10 cellular contexts compared by ENCODE assay signal in genomic region chr11:11731311-11732083, GRCh38.
A peak's percentile ranks its signal among the peaks of the same experiment; 100 is the strongest.
DNase-seq lines count a peak whose midpoint lies in the region; ATAC-seq and TF ChIP-seq lines count a peak whose summit lies in the region.
"Had no signal": no experiment of that assay in that cellular context is flagged by ENCODE, and none has a peak within 500 bp of the region (broad histone marks: within the 10 kb centered on the region; RNA-seq: fewer than 3 reads in every experiment).

No MANE protein-coding gene starts in this region.

- POLR2A ChIA-PET in AG04450 (lab: Yijun Ruan, JAX): no interaction called here

- DNase-seq in AG04450 (ENCODE audit: low read depth, low spot score): peak; percentile 6
- peak; percentile 58 for DNase-seq in HS-5 (ENCODE audit: low read depth)
- peak; percentile 78 for DNase-seq in NCI-H748 treated with DMSO at 0.1 percent for 48 hours (lab: John Stamatoyannopoulos, UW)
- peak; percentile 21 for DNase-seq in fibroblast of peridontal ligament (ENCODE audit: extremely low read depth)
- no peak for DNase-seq in DMS114 treated with DMSO at 0.1 percent for 48 hours (lab: John Stamatoyannopoulos, UW; ENCODE audit: unreplicated experiment)
- DNase-seq in 8988T: no peak
- no peak for DNase-seq in activated naive CD4-positive, alpha-beta T cell (lab: John Stamatoyannopoulos, UW)
- DNase-seq: cerebellar nuclear complex, PC-9 had no signal

- H3K9me3 ChIP-seq in AG04450 (ENCODE audit: control insufficient read depth, insufficient read depth, low read length): no peaks in the 10 kb centered on the region

- H3K27me3 ChIP-seq in AG04450 (ENCODE audit: control insufficient read depth, insufficient read depth, low read length): peaks cover 25% of the 10 kb centered on the region

- TF ChIP-seq CTCF in AG04450 (IDR thresholded peaks at IDR 0.05; ENCODE audit: low read depth, low read length): no peak

- no peak overlapping the region for H3K4me3 ChIP-seq in AG04450 (ENCODE audit: low read depth, low read length)
- H3K4me3 ChIP-seq: PC-9 had no signal

- CTCF ChIA-PET in AG04450 (lab: Charles Lee): no interaction called here

- ATAC-seq in HG03139 (IDR thresholded peaks at IDR 0.05; ENCODE audit: unreplicated experiment): no peak

- no peak overlapping the region for H3K27ac ChIP-seq in AG04450 (ENCODE audit: low read depth, low read length)
- H3K27ac ChIP-seq: PC-9 had no signal

Comparison
In these comparisons a context has a peak if more than half of its experiments do, and no peak if none do; other contexts are left out.
1. DNase-seq: peak in AG04450 (single experiment), HS-5 (single experiment), NCI-H748 treated with DMSO at 0.1 percent for 48 hours (single experiment) and fibroblast of peridontal ligament (single experiment); none in DMS114 treated with DMSO at 0.1 percent for 48 hours (single experiment), 8988T (single experiment) and activated naive CD4-positive, alpha-beta T cell (0 of 4).